In the genomic region with DNA sequence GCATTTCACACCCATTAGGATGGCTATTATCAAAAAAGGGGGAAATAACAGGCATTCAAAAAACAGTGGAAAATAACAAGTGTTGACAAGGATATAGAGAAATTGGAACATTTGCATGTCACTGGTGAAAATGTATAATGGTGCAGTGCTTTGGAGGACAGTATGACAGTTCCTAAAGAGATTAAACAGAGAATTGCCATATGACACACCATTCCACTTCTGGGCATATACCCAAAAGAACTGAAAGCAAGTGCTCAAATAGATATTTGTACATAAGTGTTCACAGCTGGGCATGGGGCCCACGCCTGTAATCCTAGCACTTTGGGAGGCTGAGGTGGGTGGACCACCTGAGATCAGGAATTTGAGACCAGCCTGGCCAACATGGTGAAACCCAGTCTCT, we compare ENCODE assay signal across 24 cellular contexts.
"Had no signal": no experiment of that assay in that cellular context is flagged by ENCODE, and none has a peak within 500 bp of the region (broad histone marks: within the 10 kb centered on the region; RNA-seq: fewer than 3 reads in every experiment).

No MANE protein-coding gene starts in this region.

- ATAC-seq: activated T-helper 17 cell treated with anti-CD3 and anti-CD28 coated beads, Interleukin-2, amount 50 U/mL, for 72 hours; left lung; natural killer cell; WTC11 had no signal

- DNase-seq: activated CD8-positive, alpha-beta memory T cell treated with anti-CD3 and anti-CD28 coated beads for 24 hours; activated CD8-positive, alpha-beta memory T cell treated with anti-CD3 and anti-CD28 coated beads, Interleukin-2, amount 50 U/mL, for 4 hours; activated naive CD8-positive, alpha-beta T cell treated with anti-CD3 and anti-CD28 coated beads for 36 hours; activated T-cell treated with anti-CD3 and anti-CD28 coated beads, Interleukin-2, amount 50 U/mL, for 24 hours; cerebellar nuclear complex; endodermal cell; foreskin fibroblast; immature natural killer cell; left lung; mammary epithelial cell; midbrain; natural killer cell; retina; stimulated activated CD4-positive, alpha-beta T cell treated with anti-CD3 and anti-CD28 coated beads, Interleukin-2, amount 100 ng/mL, for 48 hours; stimulated activated naive CD4-positive, alpha-beta T cell treated with Interleukin-2 at 50 U/mL for 16 hours had no signal

- H3K27ac ChIP-seq: breast epithelium, coronary artery, hepatocyte, left lung, thoracic aorta, vagina had no signal

- H3K4me1 ChIP-seq: breast epithelium, left lung, vagina had no signal

- H3K4me3 ChIP-seq: breast epithelium, coronary artery, hepatocyte, left lung, thoracic aorta, vagina had no signal

- H3K36me3 ChIP-seq: breast epithelium, left lung, vagina had no signal

- H3K27me3 ChIP-seq: breast epithelium, hepatocyte, left lung, vagina had no signal

- FAIRE-seq: astrocyte, TTC549 had no signal

- H3K9me3 ChIP-seq: breast epithelium, left lung, thoracic aorta, vagina had no signal
